In genomic region chr17:81636505-81637288, GRCh38 we compare ENCODE assay signal across 8 cellular contexts. TPM values are rescaled to one million over a fixed set of nuclear protein-coding genes. Genes with fewer than 3 reads are reported as not detected.
DNase-seq lines count a peak whose midpoint lies in the region; ATAC-seq, FAIRE-seq and TF ChIP-seq lines count a peak whose summit lies in the region.

Gene NPLOC4, minus strand, starts transcription at chr17:81637112. Its CDS starts 182 bp downstream, at chr17:81636930.
Gene TSPAN10, plus strand, starts transcription at chr17:81637196. Its CDS starts 5,217 bp downstream, at chr17:81642413.

- peak; percentile 90; the same call in 1 of the 2 replicates for TF ChIP-seq POLR2A in GM12892 (IDR thresholded peaks at IDR 0.05; ENCODE audit: low read depth, low read length)

- peak; percentile 94 for DNase-seq in GM12892 (ENCODE audit: insufficient read length)
- DNase-seq in NCI-H187 (lab: John Stamatoyannopoulos, UW) = peak; percentile 34 to 60
- DNase-seq in T-helper 9 cell = peak; percentile 74
- DNase-seq in astrocyte of the cerebellum (ENCODE audit: low read depth) = peak; percentile 52
- peak; percentile 59 to 79 for DNase-seq in hippocampal formation (lab: John Stamatoyannopoulos, UW)
- no peak for DNase-seq in retinal pigment epithelial cell (ENCODE audit: low read depth)

- peak; percentile 93 for FAIRE-seq in GM12892 (lab: Jason Lieb, UNC)

- in situ Hi-C loops in astrocyte of the cerebellum (cut with HindIII; ENCODE audit: low sequenced_read_pairs) = no loop called here

- ATAC-seq in HG02798 (IDR thresholded peaks at IDR 0.05; ENCODE audit: poor library complexity, unreplicated experiment) (peak; percentile 91), GM21447 (IDR thresholded peaks at IDR 0.05; ENCODE audit: unreplicated experiment) (no peak)

- no peak for TF ChIP-seq CTCF in astrocyte of the cerebellum (IDR thresholded peaks at IDR 0.05; ENCODE audit: low read depth, low read length, missing control alignments)
- TF ChIP-seq CTCF in retinal pigment epithelial cell (conservative IDR thresholded peaks at IDR 0.05; ENCODE audit: low read depth, low read length) = no peak

- H3K4me3 ChIP-seq in astrocyte of the cerebellum (ENCODE audit: low read depth, low read length) (peak within 1 kb of the TSS; percentile 91), retinal pigment epithelial cell (ENCODE audit: low read length) (peak within 1 kb of the TSS; percentile 94)

RNA-seq across cellular contexts. Expression of gene NPLOC4, which starts in this region (rescaled TPM):
- polyA plus RNA-seq in GM12892 (2012; ENCODE audit: missing spikeins) = 41.2 TPM

RNA-seq across cellular contexts. Expression of gene TSPAN10, which starts in this region (rescaled TPM):
- polyA plus RNA-seq in GM12892 (2012; ENCODE audit: missing spikeins) = 0.45 TPM
